Comparison of ENCODE assay signal across 19 cellular contexts in genomic region chr10:10991144-10991543, GRCh38. TPM values are rescaled to one million over a fixed set of nuclear protein-coding genes. Genes with fewer than 3 reads are reported as not detected.
A peak's percentile ranks its signal among the peaks of the same experiment; 100 is the strongest.
DNase-seq lines count a peak whose midpoint lies in the region; ATAC-seq and TF ChIP-seq lines count a peak whose summit lies in the region.
"Had no signal": no experiment of that assay in that cellular context is flagged by ENCODE, and none has a peak within 500 bp of the region (broad histone marks: within the 10 kb centered on the region; RNA-seq: fewer than 3 reads in every experiment).

No MANE protein-coding gene starts in this region.

- H2BK5ac ChIP-seq in mesenchymal stem cell (ENCODE audit: low read depth, low read length, poor library complexity, severe bottlenecking): no peak overlapping the region

- no peak overlapping the region for H2BK12ac ChIP-seq in mesenchymal stem cell (ENCODE audit: low read length in 2 of 2)

- WGBS in mesenchymal stem cell: 76% methylated on average over 2 of the region's 2 CpGs

- H3K4me3 ChIP-seq in DND-41 (ENCODE audit: low read depth in 1 of 2, low read length in 2 of 2) (no peak overlapping the region), epithelial cell of esophagus (ENCODE audit: low read length) (no peak overlapping the region), mesenchymal stem cell (ENCODE audit: insufficient read depth in 1 of 2, low read depth in 1 of 2, low read length in 2 of 2) (no peak overlapping the region)
- H3K4me3 ChIP-seq: BLaER1, GM12878, GM23248 had no signal

- H3K9me3 ChIP-seq in DND-41 (ENCODE audit: insufficient read depth, low read length, severe bottlenecking) (no peaks in the 10 kb centered on the region), mesenchymal stem cell (ENCODE audit: control insufficient read depth, low read length) (peaks cover 7% of the 10 kb centered on the region)
- H3K9me3 ChIP-seq: BLaER1 had no signal

- H4K91ac ChIP-seq in mesenchymal stem cell (ENCODE audit: low read length): no peak overlapping the region

- H3K18ac ChIP-seq in mesenchymal stem cell (ENCODE audit: low read depth in 1 of 2, low read length in 2 of 2): no peak overlapping the region

- H3K23ac ChIP-seq in mesenchymal stem cell (ENCODE audit: low read length in 2 of 2): no peak overlapping the region

- H3K79me1 ChIP-seq in mesenchymal stem cell (replicated peaks; ENCODE audit: low read length, poor library complexity, severe bottlenecking): no peaks in the 10 kb centered on the region

- H3K4me1 ChIP-seq in DND-41 (ENCODE audit: insufficient read depth, low read length): no peaks in the 10 kb centered on the region
- no peaks in the 10 kb centered on the region for H3K4me1 ChIP-seq in mesenchymal stem cell (ENCODE audit: control insufficient read depth, insufficient read depth, low read depth, low read length)
- H3K4me1 ChIP-seq: BLaER1, Caco-2 had no signal

- no peak overlapping the region for H4K8ac ChIP-seq in mesenchymal stem cell (ENCODE audit: low read length)

- peak; percentile 58 for ATAC-seq in DND-41 (ENCODE audit: insufficient read depth, low read depth)
- ATAC-seq: CD8-positive, alpha-beta T cell; GM12878; HCT116 had no signal

- DNase-seq in DND-41: no peak
- DNase-seq in epithelial cell of esophagus (ENCODE audit: low read depth): peak; percentile 30
- no peak for DNase-seq in mesenchymal stem cell
- no peak for DNase-seq in activated CD8-positive, alpha-beta memory T cell treated with anti-CD3 and anti-CD28 coated beads, Interleukin-2, amount 50 U/mL, for 4 hours
- DNase-seq in SKM-1 (lab: John Stamatoyannopoulos, UW; ENCODE audit: unreplicated experiment): no peak
- no peak for DNase-seq in iPS-NIHi11 (ENCODE audit: low spot score)
- DNase-seq: Caco-2; CD4-positive, CD25-positive, alpha-beta regulatory T cell; CD8-positive, alpha-beta T cell; DMS153; EL; GDM1; GM23248; H9 had no signal

- no peaks in the 10 kb centered on the region for H3K36me3 ChIP-seq in DND-41 (ENCODE audit: insufficient read depth, low read length)
- H3K36me3 ChIP-seq in mesenchymal stem cell (ENCODE audit: control insufficient read depth in 1 of 2, insufficient read depth in 2 of 2, low read depth in 1 of 2, low read length in 2 of 2): no peaks in the 10 kb centered on the region
- H3K36me3 ChIP-seq: BLaER1 had no signal

- H2AFZ ChIP-seq in DND-41 (ENCODE audit: low read depth, low read length): no peak overlapping the region
- no peak overlapping the region for H2AFZ ChIP-seq in mesenchymal stem cell (ENCODE audit: low read depth, low read length)
- H2AFZ ChIP-seq: GM23248 had no signal

- no peaks in the 10 kb centered on the region for H3K27me3 ChIP-seq in DND-41 (ENCODE audit: insufficient read depth, low read length, poor library complexity)
- no peaks in the 10 kb centered on the region for H3K27me3 ChIP-seq in mesenchymal stem cell (ENCODE audit: control insufficient read depth in 1 of 2, insufficient read depth in 1 of 2, low read length in 2 of 2)
- H3K27me3 ChIP-seq: BLaER1 had no signal

- no peak for TF ChIP-seq CTCF in DND-41 (IDR thresholded peaks at IDR 0.05; ENCODE audit: borderline replicate concordance, extremely low read depth, low read length, poor library complexity, severe bottlenecking)
- no peak for TF ChIP-seq CTCF in epithelial cell of esophagus (IDR thresholded peaks at IDR 0.05; ENCODE audit: insufficient read depth, low read depth, low read length, missing control alignments)

- H3K9ac ChIP-seq in DND-41 (ENCODE audit: low read depth, low read length): no peak overlapping the region
- H3K9ac ChIP-seq in mesenchymal stem cell (ENCODE audit: low read length): no peak overlapping the region
- H3K9ac ChIP-seq: BLaER1, GM23248 had no signal

- no peak overlapping the region for H3K4ac ChIP-seq in mesenchymal stem cell (ENCODE audit: low read depth in 1 of 2, low read length in 2 of 2)

- no peak overlapping the region for H3K14ac ChIP-seq in mesenchymal stem cell (ENCODE audit: low read length in 2 of 2)

- H3K27ac ChIP-seq in DND-41 (ENCODE audit: low read length): no peak overlapping the region
- no peak overlapping the region for H3K27ac ChIP-seq in mesenchymal stem cell (ENCODE audit: low read length, poor library complexity, severe bottlenecking)
- H3K27ac ChIP-seq: 22Rv1, BLaER1, C4-2B, GM23248 had no signal

- H2AK5ac ChIP-seq in mesenchymal stem cell (ENCODE audit: low read length, severe bottlenecking): no peak overlapping the region

- no peaks in the 10 kb centered on the region for H3K79me2 ChIP-seq in DND-41 (ENCODE audit: insufficient read depth, low read length)

- H2BK120ac ChIP-seq in mesenchymal stem cell (ENCODE audit: low read depth, low read length): no peak overlapping the region

- no peak overlapping the region for H2BK15ac ChIP-seq in mesenchymal stem cell (ENCODE audit: low read depth, poor library complexity, severe bottlenecking)

- no peaks in the 10 kb centered on the region for H4K20me1 ChIP-seq in DND-41 (ENCODE audit: insufficient read depth, low read length)
- H4K20me1 ChIP-seq: BLaER1 had no signal

- H3K4me2 ChIP-seq in DND-41 (ENCODE audit: insufficient read depth, low read length) (no peak overlapping the region), mesenchymal stem cell (ENCODE audit: low read length, poor library complexity, severe bottlenecking) (peak overlapping the region; percentile 16)
- H3K4me2 ChIP-seq: BLaER1 had no signal

RNA-seq across cellular contexts. Expression of gene CELF2, which starts 26.5 kb away (rescaled TPM):
- 8.8 TPM for polyA plus RNA-seq in mesenchymal stem cell (2013, experiment 1 of 2)
- polyA plus RNA-seq in mesenchymal stem cell (2013, experiment 2 of 2): 8.9 TPM
